ENCODE assay signal across 13 cellular contexts in genomic region chr16:56973899-56974298, GRCh38. TPM values are rescaled to one million over a fixed set of nuclear protein-coding genes. Genes with fewer than 3 reads are reported as not detected.
DNase-seq lines count a peak whose midpoint lies in the region; ATAC-seq and TF ChIP-seq lines count a peak whose summit lies in the region.
"Not testable (repeated sequence)": the region's sequence is repeated elsewhere in the genome, so short reads cannot be mapped to it uniquely, and the experiment has no call there.
"Had no signal": no experiment of that assay in that cellular context is flagged by ENCODE, and none has a peak within 500 bp of the region (broad histone marks: within the 10 kb centered on the region; RNA-seq: fewer than 3 reads in every experiment).

No MANE protein-coding gene starts in this region.

- H4K20me1 ChIP-seq in BLaER1 treated with 17β-estradiol and CSF1 and Interleukin-3, amounts not matched to agents 10 nM and 100 nM; Karpas-422 (ENCODE audit: insufficient read depth, low read depth, low read length): not testable (repeated sequence)

- H3K36me3 ChIP-seq in BLaER1 treated with 17β-estradiol and CSF1 and Interleukin-3, amounts not matched to agents 10 nM and 100 nM; Karpas-422 (ENCODE audit: insufficient read depth, low read length): not testable (repeated sequence)

- H3K9me2 ChIP-seq in Karpas-422 (replicated peaks; ENCODE audit: insufficient read depth, low read length) = not testable (repeated sequence)

- peaks cover 34% of the 10 kb centered on the region for H3K4me1 Mint-ChIP-seq in activated T-helper 17 cell treated with anti-CD3 and anti-CD28 coated beads, Interleukin-2, amount 50 U/mL, for 72 hours
- peaks cover 53% of the 10 kb centered on the region for H3K4me1 Mint-ChIP-seq in memory B cell
- H3K4me1 Mint-ChIP-seq in neural crest cell = not testable (repeated sequence)
- peaks cover 45% of the 10 kb centered on the region for H3K4me1 Mint-ChIP-seq in stimulated activated naive CD8-positive, alpha-beta T cell treated with anti-CD3 and anti-CD28 coated beads, Interleukin-15, Interleukin-2, amounts not matched to agents 100 ng/mL and 50 ng/mL, for 24 hours (ENCODE audit: low read depth)

- peak overlapping the region; percentile 61 for H3K27ac Mint-ChIP-seq in activated T-helper 17 cell treated with anti-CD3 and anti-CD28 coated beads, Interleukin-2, amount 50 U/mL, for 72 hours
- peak overlapping the region; percentile 88 for H3K27ac Mint-ChIP-seq in memory B cell
- peak overlapping the region; percentile 39 for H3K27ac Mint-ChIP-seq in neural crest cell (ENCODE audit: unreplicated experiment)
- H3K27ac Mint-ChIP-seq in stimulated activated naive CD8-positive, alpha-beta T cell treated with anti-CD3 and anti-CD28 coated beads, Interleukin-15, Interleukin-2, amounts not matched to agents 100 ng/mL and 50 ng/mL, for 24 hours = peak overlapping the region; percentile 28

- not testable (repeated sequence) for ATAC-seq in activated T-helper 17 cell treated with anti-CD3 and anti-CD28 coated beads, Interleukin-2, amount 50 U/mL, for 72 hours (replicated peaks); memory B cell (ENCODE audit: low read depth)

- TF ChIP-seq CTCF in GM12865 (IDR thresholded peaks at IDR 0.05; ENCODE audit: insufficient read depth, low read depth, low read length, missing control alignments); neural crest cell (conservative IDR thresholded peaks at IDR 0.05): not testable (repeated sequence)

- H3K4me1 ChIP-seq in BLaER1 treated with 17β-estradiol and CSF1 and Interleukin-3, amounts not matched to agents 10 nM and 100 nM = peaks cover 28 to 82% (median 71%) of the 10 kb centered on the region in 10 experiments
- H3K4me1 ChIP-seq in Karpas-422 (ENCODE audit: low read length) = peaks cover 61% of the 10 kb centered on the region

- not testable (repeated sequence) for H3K9ac ChIP-seq in BLaER1 treated with 17β-estradiol and CSF1 and Interleukin-3, amounts not matched to agents 10 nM and 100 nM; Karpas-422 (ENCODE audit: low read length)

- not testable (repeated sequence) for H3K36me3 Mint-ChIP-seq in activated T-helper 17 cell treated with anti-CD3 and anti-CD28 coated beads, Interleukin-2, amount 50 U/mL, for 72 hours (ENCODE audit: low read depth); memory B cell; neural crest cell (ENCODE audit: low read depth); stimulated activated naive CD8-positive, alpha-beta T cell treated with anti-CD3 and anti-CD28 coated beads, Interleukin-15, Interleukin-2, amounts not matched to agents 100 ng/mL and 50 ng/mL, for 24 hours (ENCODE audit: low read depth)

- peak overlapping the region in 9 of 11 experiments; percentile 43 to 86 (median 74); a peak in 13 of 22 replicates for H3K4me2 ChIP-seq in BLaER1 treated with 17β-estradiol and CSF1 and Interleukin-3, amounts not matched to agents 10 nM and 100 nM
- H3K4me2 ChIP-seq in Karpas-422 (ENCODE audit: low read depth, low read length, poor library complexity, severe bottlenecking) = peak overlapping the region; percentile 68

- H3K27ac ChIP-seq in BLaER1 treated with 17β-estradiol and CSF1 and Interleukin-3, amounts not matched to agents 10 nM and 100 nM = peak overlapping the region in 1 of 11 experiments; percentile 61; a peak in 1 of 22 replicates
- H3K27ac ChIP-seq in Karpas-422 (ENCODE audit: low read length) = not testable (repeated sequence)

- H3K27me3 ChIP-seq in BLaER1 treated with 17β-estradiol and CSF1 and Interleukin-3, amounts not matched to agents 10 nM and 100 nM; Karpas-422 (ENCODE audit: low read length): not testable (repeated sequence)

- not testable (repeated sequence) for H3K4me3 ChIP-seq in BLaER1 treated with 17β-estradiol and CSF1 and Interleukin-3, amounts not matched to agents 10 nM and 100 nM; GM12865 (ENCODE audit: low read depth, low read length); Karpas-422 (ENCODE audit: low read length)

- not testable (repeated sequence) for H3K79me2 ChIP-seq in Karpas-422 (ENCODE audit: low read length)

- peak; percentile 60 for DNase-seq in GM12865 (ENCODE audit: low read depth)
- not testable (repeated sequence) for DNase-seq in Karpas-422; memory B cell (ENCODE audit: low spot score in 2 of 2); neural crest cell (ENCODE audit: low read depth, low spot score)
- DNase-seq in RPMI8226 = peak; percentile 52

- H3K9me3 ChIP-seq in BLaER1 treated with 17β-estradiol and CSF1 and Interleukin-3, amounts not matched to agents 10 nM and 100 nM (replicated peaks in 1 of 11); Karpas-422 (ENCODE audit: low read length): not testable (repeated sequence)

- H2AFZ ChIP-seq in Karpas-422 (ENCODE audit: low read length) = not testable (repeated sequence)

- not testable (repeated sequence) for H3K27me3 Mint-ChIP-seq in activated T-helper 17 cell treated with anti-CD3 and anti-CD28 coated beads, Interleukin-2, amount 50 U/mL, for 72 hours; memory B cell; neural crest cell (ENCODE audit: low read depth); stimulated activated naive CD8-positive, alpha-beta T cell treated with anti-CD3 and anti-CD28 coated beads, Interleukin-15, Interleukin-2, amounts not matched to agents 100 ng/mL and 50 ng/mL, for 24 hours

- H3K4me3 Mint-ChIP-seq in activated T-helper 17 cell treated with anti-CD3 and anti-CD28 coated beads, Interleukin-2, amount 50 U/mL, for 72 hours; neural crest cell; stimulated activated naive CD8-positive, alpha-beta T cell treated with anti-CD3 and anti-CD28 coated beads, Interleukin-15, Interleukin-2, amounts not matched to agents 100 ng/mL and 50 ng/mL, for 24 hours: not testable (repeated sequence)
- peak overlapping the region; percentile 30 for H3K4me3 Mint-ChIP-seq in memory B cell

- H3K9me3 Mint-ChIP-seq in activated T-helper 17 cell treated with anti-CD3 and anti-CD28 coated beads, Interleukin-2, amount 50 U/mL, for 72 hours; memory B cell; neural crest cell; stimulated activated naive CD8-positive, alpha-beta T cell treated with anti-CD3 and anti-CD28 coated beads, Interleukin-15, Interleukin-2, amounts not matched to agents 100 ng/mL and 50 ng/mL, for 24 hours: not testable (repeated sequence)

RNA-seq across cellular contexts. Expression of gene CETP, which starts 12.1 kb away (rescaled TPM):
- total RNA-seq in Karpas-422 (2014; rRNA removed; shearing (Covaris generic); ENCODE audit: low replicate concordance) = 0.32 and 0.48 TPM in 2 replicates
- total RNA-seq in activated T-helper 17 cell treated with anti-CD3 and anti-CD28 coated beads, Interleukin-2, amount 50 U/mL, for 72 hours = not detected
- total RNA-seq in neural crest cell = not detected in 2 replicates
- total RNA-seq: A172, G401, H4, HFFc6, HT1080 had no signal

RNA-seq across cellular contexts. Expression of gene NLRC5, which starts 15.5 kb away (rescaled TPM):
- total RNA-seq in Karpas-422 (2014; rRNA removed; shearing (Covaris generic); ENCODE audit: low replicate concordance) = 103 and 116 TPM in 2 replicates
- total RNA-seq in activated T-helper 17 cell treated with anti-CD3 and anti-CD28 coated beads, Interleukin-2, amount 50 U/mL, for 72 hours = 100 to 1,000 TPM; 182 to 219 TPM
- 0.26 TPM in 1 of 2 replicates, not detected in the other for total RNA-seq in neural crest cell

RNA-seq across cellular contexts. Expression of gene HERPUD1, which starts 42.0 kb away (rescaled TPM):
- total RNA-seq in Karpas-422 (2014; rRNA removed; shearing (Covaris generic); ENCODE audit: low replicate concordance) = 98.1 and 112 TPM in 2 replicates
- 100 to 1,000 TPM; 162 to 186 TPM for total RNA-seq in activated T-helper 17 cell treated with anti-CD3 and anti-CD28 coated beads, Interleukin-2, amount 50 U/mL, for 72 hours
- 32.9 and 34.0 TPM in 2 replicates for total RNA-seq in neural crest cell

Comparison
In these comparisons a context has a peak if more than half of its experiments do, and no peak if none do; other contexts are left out.
1. H3K27ac Mint-ChIP-seq: peak in every context shown above with its lines; median percentile 88 in memory B cell; 61 in activated T-helper 17 cell treated with anti-CD3 and anti-CD28 coated beads, Interleukin-2, amount 50 U/mL, for 72 hours; 39 in neural crest cell; 28 in stimulated activated naive CD8-positive, alpha-beta T cell treated with anti-CD3 and anti-CD28 coated beads, Interleukin-15, Interleukin-2, amounts not matched to agents 100 ng/mL and 50 ng/mL, for 24 hours.
2. RNA of gene NLRC5, which starts 15.5 kb away (total RNA-seq): 182 to 219 TPM in activated T-helper 17 cell treated with anti-CD3 and anti-CD28 coated beads, Interleukin-2, amount 50 U/mL, for 72 hours and 103 to 116 TPM in Karpas-422; 0.26 TPM in neural crest cell; every median in the first group is over 10 times any median in the second.